Comparison of ENCODE assay signal across 24 cellular contexts in genomic region chr1:69436151-69436550, GRCh38.
DNase-seq lines count a peak whose midpoint lies in the region; ATAC-seq, FAIRE-seq and TF ChIP-seq lines count a peak whose summit lies in the region.
"Had no signal": no experiment of that assay in that cellular context is flagged by ENCODE, and none has a peak within 500 bp of the region (broad histone marks: within the 10 kb centered on the region; RNA-seq: fewer than 3 reads in every experiment).

No MANE protein-coding gene starts in this region.

- DNase-seq in HAP-1 (ENCODE audit: low spot score in 2 of 2) (peak; percentile 18 to 83), GM12878 (ENCODE audit: low read depth, low spot score) (no peak), cortex of kidney (lab: John Stamatoyannopoulos, UW) (no peak)
- no peak for DNase-seq in activated CD4-positive, alpha-beta T cell treated with anti-CD3 and anti-CD28 coated beads, Interleukin-2, amount 10 ng/mL, durations not matched to agents 24 days and 14 days
- DNase-seq in activated CD4-positive, alpha-beta T cell treated with anti-CD3 and anti-CD28 coated beads for 1 hour, result no peak
- DNase-seq: 8988T; ACHN; BE2C; C1 segment of cervical spinal cord; Calu3; CD4-positive, alpha-beta memory T cell; CD4-positive, CD25-positive, alpha-beta regulatory T cell; CD8-positive, alpha-beta memory T cell; COR-L47; DMS79 treated with DMSO at 0.1 percent for 48 hours; GF-D8 had no signal

- RAD21 ChIA-PET in GM12878 (lab: Charles Lee; ENCODE audit: unreplicated experiment), result no interaction called here

- intact Hi-C loops in GM12878 (cut with micrococcal nuclease; ENCODE audit: unreplicated experiment), result no loop called here
- intact Hi-C loops in activated CD4-positive, alpha-beta T cell treated with anti-CD3 and anti-CD28 coated beads, Interleukin-2, amount 10 ng/mL, durations not matched to agents 24 days and 14 days (cut with micrococcal nuclease), result no loop called here

- ATAC-seq in GM12878, result no peak

- no peaks in the 10 kb centered on the region for H3K9me3 ChIP-seq in HAP-1
- H3K9me3 ChIP-seq in GM12878 (replicated peaks; ENCODE audit: control insufficient read depth, insufficient read depth, low read length), result no peaks in the 10 kb centered on the region
- H3K9me3 ChIP-seq: BE2C, BLaER1 had no signal

- CTCF ChIA-PET in GM12878 (lab: Yijun Ruan, JAX), result no interaction called here

- in situ Hi-C loops in HAP-1 (cut with MboI; ENCODE audit: low sequenced_read_pairs), result no loop called here
- in situ Hi-C loops in GM12878 (cut with MboI), result no loop called here

- H3K4me3 Mint-ChIP-seq in activated CD4-positive, alpha-beta T cell treated with anti-CD3 and anti-CD28 coated beads, Interleukin-2, amount 10 ng/mL, durations not matched to agents 24 days and 14 days, result no peak overlapping the region
- H3K4me3 Mint-ChIP-seq: CD14-positive monocyte; CD4-positive, alpha-beta memory T cell; CD4-positive, CD25-positive, alpha-beta regulatory T cell; CD8-positive, alpha-beta memory T cell had no signal

- BruUV-seq in GM12878 (replicated peaks; lab: Mats Ljungman, UMichigan), result no TSS peak

- no peak overlapping the region for H2AFZ ChIP-seq in GM12878 (ENCODE audit: control insufficient read depth, low read depth, low read length)

- H3K9ac ChIP-seq in GM12878 (ENCODE audit: control insufficient read depth, insufficient read depth, low read length), result no peak overlapping the region
- H3K9ac ChIP-seq: BLaER1 had no signal

- no peak overlapping the region for H3K27ac ChIP-seq in GM12878 (ENCODE audit: control insufficient read depth, insufficient read depth)
- H3K27ac ChIP-seq: BLaER1 had no signal

- no peak overlapping the region for H3K27ac Mint-ChIP-seq in activated CD4-positive, alpha-beta T cell treated with anti-CD3 and anti-CD28 coated beads, Interleukin-2, amount 10 ng/mL, durations not matched to agents 24 days and 14 days
- H3K27ac Mint-ChIP-seq: CD14-positive monocyte; CD4-positive, alpha-beta memory T cell; CD8-positive, alpha-beta memory T cell had no signal

- H3K4me3 ChIP-seq in HAP-1, result no peak overlapping the region
- H3K4me3 ChIP-seq in GM12878, result no peak overlapping the region
- H3K4me3 ChIP-seq: BLaER1 had no signal

- no peaks in the 10 kb centered on the region for H4K20me1 ChIP-seq in GM12878 (ENCODE audit: control insufficient read depth, insufficient read depth)
- H4K20me1 ChIP-seq: BLaER1 had no signal

- H3K9me3 Mint-ChIP-seq in activated CD4-positive, alpha-beta T cell treated with anti-CD3 and anti-CD28 coated beads, Interleukin-2, amount 10 ng/mL, durations not matched to agents 24 days and 14 days, result peaks cover 3% of the 10 kb centered on the region

- no peak for TF ChIP-seq POLR2A in GM12878 (IDR thresholded peaks at IDR 0.05; ENCODE audit: low read depth, low read length)

- SMC1A ChIA-PET in GM12878 (lab: Charles Lee; ENCODE audit: uncharacterized antibody, unreplicated experiment), result no interaction called here

- H3K4me1 ChIP-seq in HAP-1 (peaks cover 11% of the 10 kb centered on the region), GM12878 (ENCODE audit: control insufficient read depth, insufficient read depth, low read length) (no peaks in the 10 kb centered on the region)
- H3K4me1 ChIP-seq: BE2C, BLaER1 had no signal

- no peak for TF ChIP-seq CTCF in GM12878 (IDR thresholded peaks at IDR 0.05 in 2 of 3, conservative IDR thresholded peaks at IDR 0.05 in 1 of 3; ENCODE audit: control insufficient read depth in 2 of 3, extremely low read depth in 1 of 3, insufficient read depth in 1 of 3, low read depth in 3 of 3, low read length in 3 of 3)

- H3K27me3 Mint-ChIP-seq in activated CD4-positive, alpha-beta T cell treated with anti-CD3 and anti-CD28 coated beads, Interleukin-2, amount 10 ng/mL, durations not matched to agents 24 days and 14 days, result no peaks in the 10 kb centered on the region
- H3K27me3 Mint-ChIP-seq: CD4-positive, alpha-beta memory T cell; CD4-positive, CD25-positive, alpha-beta regulatory T cell; CD8-positive, alpha-beta memory T cell had no signal

- no peaks in the 10 kb centered on the region for H3K36me3 Mint-ChIP-seq in activated CD4-positive, alpha-beta T cell treated with anti-CD3 and anti-CD28 coated beads, Interleukin-2, amount 10 ng/mL, durations not matched to agents 24 days and 14 days (ENCODE audit: low read depth)
- H3K36me3 Mint-ChIP-seq: CD14-positive monocyte; CD4-positive, alpha-beta memory T cell; CD4-positive, CD25-positive, alpha-beta regulatory T cell; CD8-positive, alpha-beta memory T cell had no signal

- no peaks in the 10 kb centered on the region for H3K4me1 Mint-ChIP-seq in activated CD4-positive, alpha-beta T cell treated with anti-CD3 and anti-CD28 coated beads, Interleukin-2, amount 10 ng/mL, durations not matched to agents 24 days and 14 days
- H3K4me1 Mint-ChIP-seq: CD4-positive, alpha-beta memory T cell; CD4-positive, CD25-positive, alpha-beta regulatory T cell; CD8-positive, alpha-beta memory T cell had no signal

- no peak for TF ChIP-seq EP300 in GM12878 (IDR thresholded peaks at IDR 0.05; ENCODE audit: borderline replicate concordance in 1 of 2, control insufficient read depth in 1 of 2, low read depth in 2 of 2, low read length in 2 of 2)

- H3K79me2 ChIP-seq in GM12878 (ENCODE audit: control insufficient read depth, insufficient read depth, low read length), result no peaks in the 10 kb centered on the region

- no peaks in the 10 kb centered on the region for H3K27me3 ChIP-seq in HAP-1 (ENCODE audit: low read depth)
- no peaks in the 10 kb centered on the region for H3K27me3 ChIP-seq in GM12878 (replicated peaks in 1 of 2; ENCODE audit: control insufficient read depth in 2 of 2, insufficient read depth in 2 of 2, low read length in 1 of 2)
- H3K27me3 ChIP-seq: BE2C, BLaER1 had no signal

- TF ChIP-seq RAD21 in GM12878 (IDR thresholded peaks at IDR 0.05; ENCODE audit: insufficient read depth, low read depth, low read length), result no peak

- POLR2A ChIA-PET in GM12878 (lab: Charles Lee), result no interaction called here

- H3K36me3 ChIP-seq in HAP-1 (replicated peaks) (no peaks in the 10 kb centered on the region), GM12878 (ENCODE audit: control insufficient read depth in 2 of 2, insufficient read depth in 2 of 2, low read length in 1 of 2) (no peaks in the 10 kb centered on the region)
- H3K36me3 ChIP-seq: BE2C, BLaER1 had no signal

- no peak overlapping the region for H3K4me2 ChIP-seq in GM12878 (ENCODE audit: control insufficient read depth, insufficient read depth)
- H3K4me2 ChIP-seq: BLaER1 had no signal

- FAIRE-seq in GM12878 (lab: Jason Lieb, UNC), result peak; percentile 7
- FAIRE-seq: A204.1, D721Med, G401.6, GM12892, GM18507, GM19239 had no signal

TF ChIP-seq in GM12878, 131 proteins besides CTCF, POLR2A, EP300 and RAD21:
- TF ChIP-seq WRNIP1 (IDR thresholded peaks at IDR 0.05; ENCODE audit: borderline replicate concordance, low read depth, low read length), result no peak
- no peak for TF ChIP-seq HDGF (IDR thresholded peaks at IDR 0.05)
- no peak for TF ChIP-seq TAF1 (IDR thresholded peaks at IDR 0.05; ENCODE audit: borderline replicate concordance, low read depth, low read length)
- TF ChIP-seq CHD4 (IDR thresholded peaks at IDR 0.05), result no peak
- TF ChIP-seq USF2 (IDR thresholded peaks at IDR 0.05; ENCODE audit: borderline replicate concordance, low read depth, low read length), result no peak
- no peak for TF ChIP-seq CBX5 (IDR thresholded peaks at IDR 0.05; ENCODE audit: low read depth)
- no peak for TF ChIP-seq NR2F1 (conservative IDR thresholded peaks at IDR 0.05)
- no peak for TF ChIP-seq SP1 (IDR thresholded peaks at IDR 0.05; ENCODE audit: low read depth, low read length)
- no peak for TF ChIP-seq PML (IDR thresholded peaks at IDR 0.05; ENCODE audit: low read length)
- TF ChIP-seq MEF2B (IDR thresholded peaks at IDR 0.05; ENCODE audit: partially characterized antibody, poor library complexity, severe bottlenecking), result no peak

Comparison
In these comparisons a context has a peak if more than half of its experiments do, and no peak if none do; other contexts are left out.
1. DNase-seq: peak in HAP-1 (2 of 2); none in GM12878 (single experiment), cortex of kidney (single experiment), activated CD4-positive, alpha-beta T cell treated with anti-CD3 and anti-CD28 coated beads, Interleukin-2, amount 10 ng/mL, durations not matched to agents 24 days and 14 days (single experiment) and activated CD4-positive, alpha-beta T cell treated with anti-CD3 and anti-CD28 coated beads for 1 hour (single experiment).